In genomic region chr16:31471875-31472558, GRCh38 we compare ENCODE assay signal across 7 cellular contexts. TPM values are rescaled to one million over a fixed set of nuclear protein-coding genes. Genes with fewer than 3 reads are reported as not detected.
DNase-seq lines count a peak whose midpoint lies in the region; ATAC-seq, FAIRE-seq and TF ChIP-seq lines count a peak whose summit lies in the region.

Gene TGFB1I1, plus strand, starts transcription at chr16:31472152. Its CDS starts 37 bp downstream, at chr16:31472189.

- in situ Hi-C loops in GM23248 (cut with MboI) = no loop called here
- in situ Hi-C loops in Panc1 (cut with HindIII; ENCODE audit: low pct_unique_long_range_greater_than_20kb, low sequenced_read_pairs) = no loop called here

- H4K91ac ChIP-seq in H1 (replicated peaks; ENCODE audit: insufficient read length, low read length) = peak within 1 kb of the TSS; percentile 85

- H3K9me3 ChIP-seq in GM23248 (ENCODE audit: low read depth) = no peaks in the 10 kb centered on the region
- H3K9me3 ChIP-seq in Panc1 (ENCODE audit: control insufficient read depth, insufficient read depth, low read depth, low read length) = no peaks in the 10 kb centered on the region
- H3K9me3 ChIP-seq in H1 (ENCODE audit: insufficient read depth in 2 of 2, low read depth in 1 of 2, low read length in 1 of 2) = no peaks in the 10 kb centered on the region
- no peaks in the 10 kb centered on the region for H3K9me3 ChIP-seq in lower lobe of right lung
- no peaks in the 10 kb centered on the region for H3K9me3 ChIP-seq in tibial nerve

- FAIRE-seq in H1 (lab: Jason Lieb, UNC) = no peak

- H3K9me2 ChIP-seq in GM23248 (ENCODE audit: insufficient read depth) = no peaks in the 10 kb centered on the region

- peaks cover 28% of the 10 kb centered on the region for H3F3A ChIP-seq in GM23248 (ENCODE audit: insufficient read depth)

- H2BK5ac ChIP-seq in H1 (ENCODE audit: low read depth, low read length) = no peak within 1 kb of the TSS

- no peak within 1 kb of the TSS for H3K4ac ChIP-seq in H1 (replicated peaks; ENCODE audit: insufficient read length, low read depth, low read length)

- CTCF ChIA-PET in Panc1 (lab: Charles Lee) = interaction anchor here (0.6 kb wide), 1 partner anchor 12 kb away, joined by 3 read pairs; the partner anchor contains the start of gene ARMC5
- CTCF ChIA-PET in H1 (lab: Charles Lee; ENCODE audit: partially characterized antibody) = interaction anchor here (0.7 kb wide), 1 partner anchor 12 kb away, joined by 4 read pairs; no protein-coding TSS in a partner anchor

- H3K23ac ChIP-seq in H1 (ENCODE audit: insufficient read length) = no peak within 1 kb of the TSS

- no peak for TF ChIP-seq EP300 in H1 (IDR thresholded peaks at IDR 0.05; ENCODE audit: borderline replicate concordance in 1 of 2, low read depth in 2 of 2, low read length in 2 of 2)
- TF ChIP-seq EP300 in tibial nerve (IDR thresholded peaks at IDR 0.05) = no peak

- no peak within 1 kb of the TSS for H2BK120ac ChIP-seq in H1 (replicated peaks; ENCODE audit: low read depth, low read length)

- peaks cover 30% of the 10 kb centered on the region for H3K79me2 ChIP-seq in GM23248 (ENCODE audit: insufficient read depth)
- no peaks in the 10 kb centered on the region for H3K79me2 ChIP-seq in H1 (ENCODE audit: control insufficient read depth in 1 of 2, insufficient read depth in 2 of 2, low read length in 2 of 2)

- no peak for TF ChIP-seq RAD21 in H1 (IDR thresholded peaks at IDR 0.05 in 1 of 2, conservative IDR thresholded peaks at IDR 0.05 in 1 of 2; ENCODE audit: low read depth in 2 of 2, low read length in 2 of 2)

- POLR2A ChIA-PET in Panc1 (lab: Charles Lee) (interaction anchor here (0.6 to 0.7 kb wide), 2 partner anchors 219 to 242 kb away, joined by 3 to 7 read pairs; no protein-coding TSS in a partner anchor), H1 (lab: Charles Lee; ENCODE audit: partially characterized antibody) (interaction anchor here (0.9 to 1.5 kb wide), 4 partner anchors 10 to 36 kb away, joined by 3 to 8 read pairs (median 4); partner anchors contain the start of gene RUSF1)

- H3K27me3 ChIP-seq in GM23248 (replicated peaks; ENCODE audit: insufficient read depth) (no peaks in the 10 kb centered on the region), Panc1 (ENCODE audit: control insufficient read depth, insufficient read depth, low read length) (no peaks in the 10 kb centered on the region), H1 (replicated peaks in 1 of 4; ENCODE audit: control insufficient read depth in 3 of 4, extremely low read depth in 1 of 4, insufficient read depth in 3 of 4, low read length in 3 of 4) (peaks cover 2 to 38% (median 31%) of the 10 kb centered on the region in 4 experiments), lower lobe of right lung (ENCODE audit: low read depth) (no peaks in the 10 kb centered on the region), tibial nerve (no peaks in the 10 kb centered on the region)

- H3K27ac ChIP-seq in GM23248 = peak within 1 kb of the TSS; percentile 88
- H3K27ac ChIP-seq in Panc1 (ENCODE audit: low read length) = peak within 1 kb of the TSS; percentile 83
- H3K27ac ChIP-seq in H1 (ENCODE audit: low read depth, low read length) = no peak within 1 kb of the TSS
- H3K27ac ChIP-seq in lower lobe of right lung = peak within 1 kb of the TSS; percentile 89
- peak within 1 kb of the TSS; percentile 88 to 98 (median 96) for H3K27ac ChIP-seq in tibial nerve

- H2AFZ ChIP-seq in GM23248 (peak within 1 kb of the TSS; percentile 79), H1 (ENCODE audit: low read length) (peak within 1 kb of the TSS; percentile 54)

- peak; percentile 67 for ATAC-seq in Panc1
- peak; percentile 41 to 55 for ATAC-seq in lower lobe of right lung
- ATAC-seq in HG02623 (IDR thresholded peaks at IDR 0.05; ENCODE audit: unreplicated experiment) = no peak

- no peak for TF ChIP-seq CTCF in Panc1 (IDR thresholded peaks at IDR 0.05)
- TF ChIP-seq CTCF in H1 (IDR thresholded peaks at IDR 0.05; ENCODE audit: control extremely low read depth in 1 of 3, insufficient read depth in 1 of 3, low read depth in 1 of 3, low read length in 3 of 3) = no peak
- TF ChIP-seq CTCF in lower lobe of right lung (IDR thresholded peaks at IDR 0.05) = no peak
- TF ChIP-seq CTCF in tibial nerve (IDR thresholded peaks at IDR 0.05) = no peak

- H3K4me1 ChIP-seq in GM23248 (ENCODE audit: insufficient read depth) = peaks cover 6% of the 10 kb centered on the region; the same call in 1 of the 2 replicates
- 0 out of 2 replicates have a peak, but pooled peaks cover 4% of the 10 kb centered on the region for H3K4me1 ChIP-seq in Panc1 (ENCODE audit: control insufficient read depth, insufficient read depth, low read length)
- H3K4me1 ChIP-seq in H1 (replicated peaks in 1 of 4; ENCODE audit: control insufficient read depth in 3 of 4, insufficient read depth in 4 of 4, low read length in 3 of 4) = peaks cover 0 to 10% (median 3%) of the 10 kb centered on the region in 4 experiments; a peak in 4 of 7 replicates
- H3K4me1 ChIP-seq in lower lobe of right lung = peaks cover 29% of the 10 kb centered on the region
- H3K4me1 ChIP-seq in tibial nerve = peaks cover 0 to 48% (median 12%) of the 10 kb centered on the region in 4 donors

- H2BK20ac ChIP-seq in H1 (ENCODE audit: low read length) = no peak within 1 kb of the TSS

- H3K4me3 ChIP-seq in GM23248 (peak within 1 kb of the TSS; percentile 86), Panc1 (ENCODE audit: low read depth in 2 of 2, low read length in 2 of 2) (peak within 1 kb of the TSS; percentile 63 to 79), H1 (ENCODE audit: extremely low read depth in 1 of 4, insufficient read depth in 2 of 4, low read depth in 3 of 4, low read length in 4 of 4) (peak within 1 kb of the TSS; percentile 44 to 78 (median 62)), lower lobe of right lung (peak within 1 kb of the TSS; percentile 64), tibial nerve (peak within 1 kb of the TSS; percentile 52 to 83 (median 65))

- H4K5ac ChIP-seq in H1 (ENCODE audit: insufficient read length, low read depth, low read length) = no peak within 1 kb of the TSS

- 1% methylated on average over 22 to 55 of the region's 59 CpGs for WGBS in GM23248 (ENCODE audit: low coverage in 1 of 2, low lambda C conversion rate in 2 of 2, missing lambda C conversion rate in 2 of 2), 2 experiments
- 0% methylated on average over 27 of the region's 59 CpGs; no CpG with 5 or more reads in 1 of the 2 experiments for WGBS in H1 (ENCODE audit: extremely low coverage in 1 of 2, insufficient coverage in 1 of 2, insufficient read length in 1 of 2, insufficient replicate concordance in 2 of 2, low coverage in 1 of 2, low lambda C conversion rate in 2 of 2, missing lambda C conversion rate in 1 of 2), 2 experiments
- WGBS in tibial nerve, 2 donors = 0% methylated on average over 29 to 42 of the region's 59 CpGs

- peak within 1 kb of the TSS; percentile 68; the same call in 1 of the 2 replicates for H2BK12ac ChIP-seq in H1 (ENCODE audit: low read depth, low read length)

- no peak within 1 kb of the TSS for H2AK5ac ChIP-seq in H1 (ENCODE audit: low read depth, low read length)

- intact Hi-C loops in Panc1 (cut with micrococcal nuclease; ENCODE audit: unreplicated experiment) (loop anchor here (5.0 kb wide), 1 partner anchor 225 kb away; no protein-coding TSS in a partner anchor), lower lobe of right lung (cut with DNase I) (no loop called here)

- H3K23me2 ChIP-seq in H1 (ENCODE audit: low read depth, low read length) = peaks cover 12% of the 10 kb centered on the region; the same call in 1 of the 2 replicates

- BruUV-seq in Panc1 (replicated peaks; lab: Mats Ljungman, UMichigan) = no TSS peak

- H3K18ac ChIP-seq in H1 (ENCODE audit: extremely low read depth, low read length) = peak within 1 kb of the TSS; percentile 83

- H2BK15ac ChIP-seq in H1 (ENCODE audit: low read length) = peak within 1 kb of the TSS; percentile 88; the same call in 1 of the 2 replicates

- H4K8ac ChIP-seq in H1 (ENCODE audit: extremely low read depth, insufficient read depth, low read length) = peak within 1 kb of the TSS; percentile 1

- H3K9ac ChIP-seq in GM23248 (peak within 1 kb of the TSS; percentile 90), H1 (replicated peaks in 1 of 4; ENCODE audit: extremely low read depth in 1 of 4, low read depth in 3 of 4, low read length in 3 of 4) (peak within 1 kb of the TSS in 1 of 4 experiments; percentile 31; a peak in 2 of 7 replicates)

- H3K36me3 ChIP-seq in GM23248 (ENCODE audit: low read depth) = peaks cover 20% of the 10 kb centered on the region
- H3K36me3 ChIP-seq in Panc1 (ENCODE audit: control insufficient read depth, insufficient read depth, low read length) = peaks cover 3% of the 10 kb centered on the region; the same call in 1 of the 2 replicates
- no peaks in the 10 kb centered on the region for H3K36me3 ChIP-seq in H1 (ENCODE audit: control insufficient read depth in 2 of 4, insufficient read depth in 4 of 4, low read length in 3 of 4)
- H3K36me3 ChIP-seq in lower lobe of right lung = peaks cover 26% of the 10 kb centered on the region
- peaks cover 0 to 43% (median 4%) of the 10 kb centered on the region in 3 donors for H3K36me3 ChIP-seq in tibial nerve

- H3K4me2 ChIP-seq in GM23248 (ENCODE audit: unreplicated experiment) (peak within 1 kb of the TSS; percentile 90), H1 (ENCODE audit: insufficient read depth in 1 of 2, low read depth in 2 of 2, low read length in 2 of 2) (peak within 1 kb of the TSS; percentile 67 to 68)

- TF ChIP-seq POLR2A in H1 (IDR thresholded peaks at IDR 0.05; ENCODE audit: control extremely low read depth in 1 of 2, low read depth in 2 of 2, low read length in 2 of 2) (no peak), tibial nerve (IDR thresholded peaks at IDR 0.05) (no peak)

- no peaks in the 10 kb centered on the region for H3K79me1 ChIP-seq in H1 (ENCODE audit: low read depth, low read length)

- H3K56ac ChIP-seq in H1 (replicated peaks; ENCODE audit: insufficient read length, low read depth, low read length) = no peak within 1 kb of the TSS

- H4K20me1 ChIP-seq in GM23248 (ENCODE audit: insufficient read depth) (no peaks in the 10 kb centered on the region), H1 (replicated peaks in 1 of 2; ENCODE audit: control insufficient read depth in 1 of 2, insufficient read depth in 2 of 2, low read length in 2 of 2) (peaks cover 0 to 3% of the 10 kb centered on the region in 2 experiments)

- peak within 1 kb of the TSS; percentile 27 for H3K14ac ChIP-seq in H1 (ENCODE audit: insufficient read length)

- DNase-seq in GM23248 (peak; percentile 85), Panc1 (ENCODE audit: low read depth, low spot score) (no peak), H1 (ENCODE audit: low read depth in 1 of 2, low spot score in 2 of 2) (peak in 1 of 2 experiments; percentile 64), lower lobe of right lung (no peak), tibial nerve (ENCODE audit: low spot score in 2 of 2) (peak; percentile 40 to 44), NOMO-1 treated with dmso at 0.1 percent for 144 hours (lab: John Stamatoyannopoulos, UW; ENCODE audit: unreplicated experiment) (no peak)

RNA-seq across cellular contexts. Expression of gene TGFB1I1, which starts in this region (rescaled TPM):
- total RNA-seq in GM23248 (2014; rRNA removed; shearing (Covaris generic)) = 71.8 and 88.5 TPM in 2 replicates
- polyA plus RNA-seq in GM23248 (2016; fragmentation: Nextera tagmentation; extraction: Ambion mirVana) (174 and 177 TPM in 2 replicates), H1 (2011; rRNA removed) (4.8 and 5.6 TPM in 2 replicates)
- total RNA-seq in Panc1 (2021; ENCODE audit: unreplicated experiment) (32.5 TPM), lower lobe of right lung (32.5 TPM), tibial nerve (10 to 100 TPM; 29.3 to 68.7 (median 53.5) TPM)
- 55.7 TPM for polyA plus RNA-seq in Panc1 (2012; ENCODE audit: insufficient read length)
- total RNA-seq in H1 (2021; fragmentation: NEBNext Ultra II Directional; extraction: Animal tissue kit (Norgen Biotek cat#: 25700)) = 5.8 and 7.0 TPM in 2 replicates
- 2.8 TPM for polyA plus RNA-seq in H1 (2011; cell fraction: cytosol; rRNA removed)
- 5.2 TPM for polyA plus RNA-seq in H1 (2011; cell fraction: nucleus; rRNA removed)
- 3.1 to 6.8 TPM (median 6.4 TPM) in 4 replicates for polyA plus RNA-seq in H1 (2012, experiment 1 of 2)
- 6.7 TPM for polyA plus RNA-seq in H1 (2012, experiment 2 of 2)
- polyA plus RNA-seq in H1 (2013, experiment 1 of 2) = 5.6 TPM
- polyA plus RNA-seq in H1 (2013, experiment 2 of 2) = 5.3 TPM
- polyA minus RNA-seq in H1 (2011; rRNA and poly(A)+ RNA removed) = 1.4 and 3.4 TPM in 2 replicates
- polyA minus RNA-seq in H1 (2011; cell fraction: cytosol; rRNA and poly(A)+ RNA removed) = 4.8 TPM
- polyA minus RNA-seq in H1 (2011; cell fraction: nucleus; rRNA and poly(A)+ RNA removed) = 5.4 TPM

Comparison
In these comparisons a context has a peak if more than half of its experiments do, and no peak if none do; other contexts are left out.
1. RNA of gene TGFB1I1 (polyA plus RNA-seq): 174 to 177 TPM in GM23248; 2.8 to 6.8 TPM in H1; every median in the first group is over 10 times any median in the second.
2. DNase-seq: peak in GM23248 (single experiment) and tibial nerve (2 of 2); none in Panc1 (single experiment), lower lobe of right lung (single experiment) and NOMO-1 treated with dmso at 0.1 percent for 144 hours (single experiment).
3. Peak in every context shown above with its lines, with median percentiles within 50 percentile points of each other: H3K4me3 ChIP-seq.